In genomic region chr5:60668715-60669304, GRCh38 we compare ENCODE assay signal across 8 cellular contexts. TPM values are rescaled to one million over a fixed set of nuclear protein-coding genes. Genes with fewer than 3 reads are reported as not detected.
DNase-seq lines count a peak whose midpoint lies in the region; ATAC-seq and TF ChIP-seq lines count a peak whose summit lies in the region.

No MANE protein-coding gene starts in this region.

- no peak overlapping the region for H3K27ac ChIP-seq in neuronal stem cell (replicated peaks; ENCODE audit: low read length)

- H3K23ac ChIP-seq in neuronal stem cell (ENCODE audit: low read depth, low read length, poor library complexity), result no peak overlapping the region

- H3K36me3 Mint-ChIP-seq in endothelial cell (ENCODE audit: low read depth, unreplicated experiment), result peaks cover 10% of the 10 kb centered on the region

- H3K27me3 ChIP-seq in neuronal stem cell (ENCODE audit: control insufficient read depth in 3 of 3, insufficient read depth in 3 of 3, low read depth in 1 of 3, low read length in 3 of 3), result no peaks in the 10 kb centered on the region

- no peak overlapping the region for H2BK15ac ChIP-seq in neuronal stem cell (ENCODE audit: low read length)

- no peak overlapping the region for H3K4ac ChIP-seq in neuronal stem cell (ENCODE audit: low read length)

- no peak overlapping the region for H3K4me3 ChIP-seq in neuronal stem cell (ENCODE audit: low read length in 2 of 2)

- no peak overlapping the region for H3K27ac Mint-ChIP-seq in endothelial cell (ENCODE audit: unreplicated experiment)

- no peak overlapping the region for H2BK5ac ChIP-seq in neuronal stem cell (ENCODE audit: low read length)

- no peak overlapping the region for H3K4me3 Mint-ChIP-seq in endothelial cell (ENCODE audit: unreplicated experiment)

- H2BK120ac ChIP-seq in neuronal stem cell (ENCODE audit: low read depth, low read length), result no peak overlapping the region

- peaks cover 8 to 42% of the 10 kb centered on the region in 2 donors for H3K36me3 ChIP-seq in neuronal stem cell (replicated peaks in 1 of 2; ENCODE audit: control insufficient read depth in 2 of 2, insufficient read depth in 2 of 2, low read length in 2 of 2)

- H3K9ac ChIP-seq in neuronal stem cell (ENCODE audit: low read depth, low read length, poor library complexity), result no peak overlapping the region

- H2AK5ac ChIP-seq in neuronal stem cell (ENCODE audit: low read depth, low read length), result no peak overlapping the region

- no peaks in the 10 kb centered on the region for H3K9me3 Mint-ChIP-seq in endothelial cell (ENCODE audit: unreplicated experiment)

- H4K8ac ChIP-seq in neuronal stem cell (ENCODE audit: low read depth, low read length), result no peak overlapping the region

- H3K14ac ChIP-seq in neuronal stem cell (ENCODE audit: low read length), result no peak overlapping the region

- peaks cover 0 to 2% of the 10 kb centered on the region in 2 donors for H3K4me1 ChIP-seq in neuronal stem cell (ENCODE audit: control insufficient read depth in 2 of 2, insufficient read depth in 1 of 2, low read depth in 1 of 2, low read length in 2 of 2)

- H3K18ac ChIP-seq in neuronal stem cell (ENCODE audit: low read length), result no peak overlapping the region

- H3K27me3 Mint-ChIP-seq in endothelial cell (ENCODE audit: unreplicated experiment), result peaks cover 5% of the 10 kb centered on the region

- peaks cover 0 to 3% of the 10 kb centered on the region in 2 donors for H3K9me3 ChIP-seq in neuronal stem cell (replicated peaks in 1 of 2; ENCODE audit: control insufficient read depth in 2 of 2, insufficient read depth in 1 of 2, low read depth in 1 of 2, low read length in 2 of 2)

- no peak overlapping the region for H4K91ac ChIP-seq in neuronal stem cell (ENCODE audit: low read depth, low read length, poor library complexity)

- TF ChIP-seq CTCF in endothelial cell (IDR thresholded peaks at IDR 0.05; ENCODE audit: unreplicated experiment), result peak; percentile 95

- no peak overlapping the region for H2BK12ac ChIP-seq in neuronal stem cell (ENCODE audit: low read length)

- H2AFZ ChIP-seq in neuronal stem cell (ENCODE audit: low read length), result no peak overlapping the region

- ATAC-seq in GM21515 (IDR thresholded peaks at IDR 0.05; ENCODE audit: unreplicated experiment), result no peak

- H3K79me1 ChIP-seq in neuronal stem cell (ENCODE audit: low read depth, low read length), result peaks cover 10% of the 10 kb centered on the region

- H3K4me2 ChIP-seq in neuronal stem cell (ENCODE audit: insufficient read depth, low read length, poor library complexity, severe bottlenecking), result no peak overlapping the region

- DNase-seq in SIG-M5 treated with dmso at 0.1 percent for 504 hours (lab: John Stamatoyannopoulos, UW; ENCODE audit: unreplicated experiment), result peak; percentile 44
- DNase-seq in SIG-M5 (lab: John Stamatoyannopoulos, UW), result no peak
- peak; percentile 58 to 62 for DNase-seq in NCI-H446 (lab: John Stamatoyannopoulos, UW)
- no peak for DNase-seq in endothelial cell (ENCODE audit: low spot score)
- DNase-seq in renal cortical epithelial cell (ENCODE audit: low read depth), result peak; percentile 39
- DNase-seq in neuronal stem cell (ENCODE audit: low spot score), result no peak
- no peak for DNase-seq in mesenteric fat pad (ENCODE audit: low spot score)

- peaks cover 22% of the 10 kb centered on the region for H3K4me1 Mint-ChIP-seq in endothelial cell (ENCODE audit: unreplicated experiment)

RNA-seq across cellular contexts. Expression of gene DEPDC1B, which starts 31.2 kb away (rescaled TPM):
- total RNA-seq in endothelial cell (ENCODE audit: unreplicated experiment), result 6.4 TPM
- 5.7 and 17.9 TPM in 2 replicates for total RNA-seq in renal cortical epithelial cell
- polyA plus RNA-seq in neuronal stem cell (2013, experiment 1 of 2), result 70.2 TPM
- polyA plus RNA-seq in neuronal stem cell (2013, experiment 2 of 2), result 71.7 TPM
- total RNA-seq in mesenteric fat pad, result 0.35 TPM

Comparison
In these comparisons a context has a peak if more than half of its experiments do, and no peak if none do; other contexts are left out.
1. DNase-seq: peak in SIG-M5 treated with dmso at 0.1 percent for 504 hours (single experiment), NCI-H446 (2 of 2) and renal cortical epithelial cell (single experiment); none in SIG-M5 (single experiment), endothelial cell (single experiment), neuronal stem cell (single experiment) and mesenteric fat pad (single experiment).